8 cellular contexts compared by ENCODE assay signal in genomic region chr10:33116293-33116697, GRCh38.
DNase-seq lines count a peak whose midpoint lies in the region; ATAC-seq, FAIRE-seq and TF ChIP-seq lines count a peak whose summit lies in the region.

No MANE protein-coding gene starts in this region.

- H3K27me3 Mint-ChIP-seq in GM23338 (ENCODE audit: insufficient read depth, low read depth, poor library complexity): no peaks in the 10 kb centered on the region
- H3K27me3 Mint-ChIP-seq in progenitor cell of endocrine pancreas: peaks cover 2% of the 10 kb centered on the region

- 0 out of 2 replicates have a peak overlapping the region, but pooled peaks have one; percentile 16 for H3K27ac ChIP-seq in BLaER1
- no peak overlapping the region for H3K27ac ChIP-seq in GM23338 (ENCODE audit: low read depth)
- no peak overlapping the region for H3K27ac ChIP-seq in SK-N-SH (ENCODE audit: low read depth in 2 of 2, low read length in 1 of 2)

- H3K4me3 Mint-ChIP-seq in GM23338 (no peak overlapping the region), progenitor cell of endocrine pancreas (ENCODE audit: low read depth) (no peak overlapping the region)

- peak; percentile 78 for TF ChIP-seq RAD21 in SK-N-SH (IDR thresholded peaks at IDR 0.05; ENCODE audit: low read length)

- DNase-seq in GM23338 (ENCODE audit: low spot score) (peak; percentile 82), SK-N-SH (peak; percentile 60), fibroblast of the aortic adventitia (ENCODE audit: low read depth) (peak; percentile 45), progenitor cell of endocrine pancreas (ENCODE audit: low spot score, unreplicated experiment) (no peak), cerebellum (ENCODE audit: low spot score) (no peak), GM12892 (ENCODE audit: insufficient read length) (no peak)

- H3F3A ChIP-seq in GM23338 (replicated peaks; ENCODE audit: low read depth) (no peaks in the 10 kb centered on the region), SK-N-SH (replicated peaks; ENCODE audit: insufficient read depth) (no peaks in the 10 kb centered on the region)

- H3K27me3 ChIP-seq in BLaER1 (no peaks in the 10 kb centered on the region), GM23338 (ENCODE audit: insufficient read depth) (no peaks in the 10 kb centered on the region), SK-N-SH (ENCODE audit: insufficient read depth) (no peaks in the 10 kb centered on the region)

- TF ChIP-seq EP300 in SK-N-SH (IDR thresholded peaks at IDR 0.05; ENCODE audit: borderline replicate concordance in 1 of 2, low read depth in 1 of 2, low read length in 1 of 2): no peak

- ATAC-seq in GM23338: peak; percentile 91
- ATAC-seq in HG02759 (IDR thresholded peaks at IDR 0.05; ENCODE audit: unreplicated experiment): no peak

- H3K9me3 ChIP-seq in BLaER1 (no peaks in the 10 kb centered on the region), SK-N-SH (no peaks in the 10 kb centered on the region)

- H3K4me1 Mint-ChIP-seq in GM23338 (peaks cover 5% of the 10 kb centered on the region), progenitor cell of endocrine pancreas (ENCODE audit: low read depth) (peaks cover 10% of the 10 kb centered on the region)

- H3K4me1 ChIP-seq in BLaER1 (peaks cover 61% of the 10 kb centered on the region), GM23338 (ENCODE audit: insufficient read depth) (peaks cover 7% of the 10 kb centered on the region; the same call in 1 of the 2 replicates), SK-N-SH (ENCODE audit: control insufficient read depth in 1 of 2, insufficient read depth in 2 of 2, low read depth in 1 of 2, low read length in 1 of 2) (peaks cover 0 to 20% of the 10 kb centered on the region in 2 experiments; a peak in 3 of 4 replicates)

- H3K79me2 ChIP-seq in GM23338 (replicated peaks; ENCODE audit: insufficient read depth) (no peaks in the 10 kb centered on the region), SK-N-SH (ENCODE audit: insufficient read depth) (no peaks in the 10 kb centered on the region)

- no peak for TF ChIP-seq POLR2A in GM12892 (IDR thresholded peaks at IDR 0.05; ENCODE audit: low read depth, low read length)

- H2AFZ ChIP-seq in GM23338: peak overlapping the region; percentile 75
- no peak overlapping the region for H2AFZ ChIP-seq in SK-N-SH (ENCODE audit: low read depth)

- POLR2A ChIA-PET in SK-N-SH (lab: Yijun Ruan, JAX): no interaction called here

- H3K4me2 ChIP-seq in BLaER1: peak overlapping the region; percentile 67; the same call in 1 of the 2 replicates
- H3K4me2 ChIP-seq in GM23338: no peak overlapping the region
- no peak overlapping the region for H3K4me2 ChIP-seq in SK-N-SH

- H3K9ac ChIP-seq in BLaER1 (no peak overlapping the region), SK-N-SH (no peak overlapping the region)

- H3K9me3 Mint-ChIP-seq in GM23338: no peaks in the 10 kb centered on the region
- no peaks in the 10 kb centered on the region for H3K9me3 Mint-ChIP-seq in progenitor cell of endocrine pancreas (ENCODE audit: low read depth)

- peak; percentile 70 to 82 for TF ChIP-seq CTCF in GM23338 (conservative IDR thresholded peaks at IDR 0.05; ENCODE audit: low read depth in 2 of 2)
- peak; percentile 73 for TF ChIP-seq CTCF in SK-N-SH (IDR thresholded peaks at IDR 0.05)
- peak; percentile 48 for TF ChIP-seq CTCF in fibroblast of the aortic adventitia (IDR thresholded peaks at IDR 0.05; ENCODE audit: insufficient read depth, low read length)
- peak; percentile 65 for TF ChIP-seq CTCF in progenitor cell of endocrine pancreas (IDR thresholded peaks at IDR 0.05; ENCODE audit: unreplicated experiment)

- H4K20me1 ChIP-seq in BLaER1 (no peaks in the 10 kb centered on the region), GM23338 (replicated peaks; ENCODE audit: insufficient read depth) (no peaks in the 10 kb centered on the region), SK-N-SH (ENCODE audit: insufficient read depth) (no peaks in the 10 kb centered on the region)

- H3K9me2 ChIP-seq in GM23338 (ENCODE audit: insufficient read depth) (0 out of 2 replicates have a peak, but pooled peaks cover 2% of the 10 kb centered on the region), SK-N-SH (no peaks in the 10 kb centered on the region)

- CTCF ChIA-PET in SK-N-SH (lab: Yijun Ruan, JAX): interaction anchor here (0.6 to 2.6 kb wide), 25 partner anchors 8 to 1522 kb away, joined by 3 to 12 read pairs (median 4); no protein-coding TSS in a partner anchor

- H3K27ac Mint-ChIP-seq in GM23338: no peak overlapping the region
- H3K27ac Mint-ChIP-seq in progenitor cell of endocrine pancreas: no peak overlapping the region

- FAIRE-seq in GM12892 (lab: Jason Lieb, UNC): no peak

- H3K36me3 ChIP-seq in BLaER1: no peaks in the 10 kb centered on the region
- H3K36me3 ChIP-seq in GM23338 (ENCODE audit: insufficient read depth): no peaks in the 10 kb centered on the region
- no peaks in the 10 kb centered on the region for H3K36me3 ChIP-seq in SK-N-SH (replicated peaks in 1 of 2; ENCODE audit: control insufficient read depth in 1 of 2, insufficient read depth in 2 of 2, low read length in 1 of 2)

- H3K36me3 Mint-ChIP-seq in GM23338 (ENCODE audit: low read depth) (no peaks in the 10 kb centered on the region), progenitor cell of endocrine pancreas (ENCODE audit: insufficient read depth) (no peaks in the 10 kb centered on the region)

- 56% methylated on average over 5 of the region's 5 CpGs for WGBS in SK-N-SH (ENCODE audit: low lambda C conversion rate)

- H3K4me3 ChIP-seq in BLaER1 (no peak overlapping the region), GM23338 (no peak overlapping the region), SK-N-SH (ENCODE audit: low read depth in 2 of 2, low read length in 1 of 2) (no peak overlapping the region), fibroblast of the aortic adventitia (ENCODE audit: low read depth, low read length) (no peak overlapping the region)

TF ChIP-seq in GM23338, 12 proteins besides CTCF, POLR2A, EP300 and RAD21:
- TF ChIP-seq ZNF114 (CRISPR knock-in tag; IDR thresholded peaks at IDR 0.05) (no peak), ZNF331 (CRISPR knock-in tag; IDR thresholded peaks at IDR 0.05; ENCODE audit: low read depth) (no peak), EZH2 (IDR thresholded peaks at IDR 0.05; ENCODE audit: low read depth, unreplicated experiment) (no peak), STAT1 (IDR thresholded peaks at IDR 0.05; ENCODE audit: unreplicated experiment) (no peak)

TF ChIP-seq in SK-N-SH, 30 proteins besides CTCF, POLR2A, EP300 and RAD21:
- TF ChIP-seq FOXM1 (IDR thresholded peaks at IDR 0.05; ENCODE audit: low read depth) (no peak), TCF12 (IDR thresholded peaks at IDR 0.05) (0 out of 2 replicates have a peak, but pooled peaks have one; percentile 25), FOSL2 (IDR thresholded peaks at IDR 0.05; ENCODE audit: borderline replicate concordance, low read depth) (0 out of 2 replicates have a peak, but pooled peaks have one; percentile 30), NFIC (IDR thresholded peaks at IDR 0.05; ENCODE audit: borderline replicate concordance) (no peak), SMC3 (IDR thresholded peaks at IDR 0.05; ENCODE audit: low read depth, low read length) (peak; percentile 49), RXRA (IDR thresholded peaks at IDR 0.05; ENCODE audit: borderline replicate concordance, low read depth) (peak; percentile 30; the same call in 1 of the 2 replicates)

Comparison
In these comparisons a context has a peak if more than half of its experiments do, and no peak if none do; other contexts are left out.
1. DNase-seq: peak in GM23338 (single experiment), SK-N-SH (single experiment) and fibroblast of the aortic adventitia (single experiment); none in progenitor cell of endocrine pancreas (single experiment), cerebellum (single experiment) and GM12892 (single experiment).
2. Peak in every context shown above with its lines, with median percentiles within 50 percentile points of each other: CTCF ChIP-seq.